1 cellular context compared by ENCODE assay signal in genomic region chr15:43998607-43999006, GRCh38.
TF ChIP-seq lines count a peak whose summit lies in the region.

No MANE protein-coding gene starts in this region.

TF ChIP-seq in SK-N-SH treated with all-trans-retinoic acid at 6 μM for 48 hours, 23 proteins besides CTCF, POLR2A, EP300 and RAD21 (continued from another document):
- TF ChIP-seq TSHZ2 (CRISPR knock-in tag; IDR thresholded peaks at IDR 0.05) = no peak
- TF ChIP-seq PPARA (CRISPR knock-in tag; IDR thresholded peaks at IDR 0.05; ENCODE audit: borderline replicate concordance) = no peak
- no peak for TF ChIP-seq ESRRG (CRISPR knock-in tag; IDR thresholded peaks at IDR 0.05)
- no peak for TF ChIP-seq PATZ1 (CRISPR knock-in tag; IDR thresholded peaks at IDR 0.05; ENCODE audit: borderline replicate concordance)
- TF ChIP-seq ISL1 (CRISPR knock-in tag; IDR thresholded peaks at IDR 0.05) = no peak
- no peak for TF ChIP-seq CSDC2 (CRISPR knock-in tag; IDR thresholded peaks at IDR 0.05)
- no peak for TF ChIP-seq ZNF565 (CRISPR knock-in tag; conservative IDR thresholded peaks at IDR 0.05; ENCODE audit: low read depth)
- no peak for TF ChIP-seq POU6F1 (CRISPR knock-in tag; IDR thresholded peaks at IDR 0.05; ENCODE audit: borderline replicate concordance, low read depth)
TF ChIP-seq in SK-N-SH treated with all-trans-retinoic acid at 6 μM for 48 hours: peak in this region for 3.
